1 cellular context compared by ENCODE assay signal in genomic region chr3:12948891-12949711, GRCh38.
TF ChIP-seq lines count a peak whose summit lies in the region.

No MANE protein-coding gene starts in this region.

TF ChIP-seq in K562, 482 proteins besides CTCF, POLR2A, EP300 and RAD21 (continued from another document):
- 0 out of 4 replicates have a peak, but pooled peaks of 1 of the 2 experiments have one; percentile 37 for TF ChIP-seq MAZ (CRISPR knock-in tag; conservative IDR thresholded peaks at IDR 0.05 in 1 of 2, IDR thresholded peaks at IDR 0.05 in 1 of 2)
- TF ChIP-seq ZNF445 (CRISPR knock-in tag; IDR thresholded peaks at IDR 0.05; ENCODE audit: low read depth): no peak
- TF ChIP-seq JUND (IDR thresholded peaks at IDR 0.05; ENCODE audit: borderline replicate concordance, low read depth, low read length): no peak
- TF ChIP-seq JUND (tag; IDR thresholded peaks at IDR 0.05; ENCODE audit: borderline replicate concordance, low read depth, low read length): 0 out of 3 replicates have a peak, but pooled peaks have one; percentile 16
- no peak for TF ChIP-seq SETDB1 (IDR thresholded peaks at IDR 0.05; ENCODE audit: low read length)
- no peak for TF ChIP-seq STAT5B (CRISPR knock-in tag; IDR thresholded peaks at IDR 0.05)
- TF ChIP-seq DMBX1 (CRISPR knock-in tag; IDR thresholded peaks at IDR 0.05; ENCODE audit: borderline replicate concordance): no peak
- no peak for TF ChIP-seq BACH1 (tag; IDR thresholded peaks at IDR 0.05)
- TF ChIP-seq ZBTB9 (CRISPR knock-in tag; IDR thresholded peaks at IDR 0.05): 0 out of 2 replicates have a peak, but pooled peaks have one; percentile 55
- TF ChIP-seq ATF3 (IDR thresholded peaks at IDR 0.05): peak; percentile 23; the same call in 1 of the 2 replicates
- no peak for TF ChIP-seq ATF3 (CRISPR knock-in tag; conservative IDR thresholded peaks at IDR 0.05)
TF ChIP-seq in K562: peak in this region for 6.
